In genomic region chrX:46712733-46713132, GRCh38 we compare ENCODE assay signal across 26 cellular contexts. TPM values are rescaled to one million over a fixed set of nuclear protein-coding genes. Genes with fewer than 3 reads are reported as not detected.
DNase-seq lines count a peak whose midpoint lies in the region; ATAC-seq, FAIRE-seq and TF ChIP-seq lines count a peak whose summit lies in the region.
"Had no signal": no experiment of that assay in that cellular context is flagged by ENCODE, and none has a peak within 500 bp of the region (broad histone marks: within the 10 kb centered on the region; RNA-seq: fewer than 3 reads in every experiment).

No MANE protein-coding gene starts in this region.

- POLR2A ChIA-PET in OCI-LY7 (lab: Charles Lee) = no interaction called here

- no peak for TF ChIP-seq CTCF in OCI-LY7 (conservative IDR thresholded peaks at IDR 0.05; ENCODE audit: low read length)
- no peak for TF ChIP-seq CTCF in foreskin keratinocyte (conservative IDR thresholded peaks at IDR 0.05)

- peak; percentile 86 for FAIRE-seq in GM12891 (lab: Jason Lieb, UNC)
- FAIRE-seq: RCC 7860, small intestine had no signal

- DNase-seq in NOMO-1 treated with DMSO at 0.1 percent for 48 hours (lab: John Stamatoyannopoulos, UW; ENCODE audit: unreplicated experiment) = peak; percentile 37
- no peak for DNase-seq in NOMO-1 treated with dmso at 0.1 percent for 144 hours (lab: John Stamatoyannopoulos, UW; ENCODE audit: unreplicated experiment)
- no peak for DNase-seq in GM12891 (ENCODE audit: insufficient read length, low spot score)
- peak; percentile 41 for DNase-seq in OCI-LY7 (ENCODE audit: low spot score)
- DNase-seq in foreskin keratinocyte = no peak
- DNase-seq in GM23248 = no peak
- DNase-seq in COLO668 (lab: John Stamatoyannopoulos, UW; ENCODE audit: unreplicated experiment) = no peak
- DNase-seq in NCI-H2081 treated with DMSO at 0.1 percent for 48 hours (lab: John Stamatoyannopoulos, UW) = no peak
- DNase-seq: activated naive CD4-positive, alpha-beta T cell treated with anti-CD3 and anti-CD28 coated beads for 36 hours; activated T-cell treated with anti-CD3 and anti-CD28 coated beads, Interleukin-2, amount 50 U/mL, for 1 hour; DND-41; islet precursor cell; NCI-H1105 treated with DMSO at 0.1 percent for 48 hours; NCI-H2081; NCI-H446 treated with DMSO at 0.1 percent for 48 hours; ovary; retina; small intestine; stimulated activated CD4-positive, alpha-beta T cell treated with anti-CD3 and anti-CD28 coated beads, Interleukin-2, amount 100 ng/mL, for 24 hours; T-helper 9 cell; upper lobe of right lung had no signal

- H2AFZ ChIP-seq in OCI-LY7 (ENCODE audit: low read length) (no peak overlapping the region), GM23248 (no peak overlapping the region)

- ATAC-seq in foreskin keratinocyte = no peak
- ATAC-seq: natural killer cell treated with Interleukin-12 subunit alpha and Interleukin-12 subunit beta and Interleukin-15 and Interleukin-18, amount 100 ng/mL, for 72 hours; upper lobe of right lung had no signal

- 96 to 100% methylated on average over 1 of the region's 1 CpG for WGBS in GM23248 (ENCODE audit: low coverage in 1 of 2, low lambda C conversion rate in 2 of 2, missing lambda C conversion rate in 2 of 2), 2 experiments

- H4K20me1 ChIP-seq in OCI-LY7 (ENCODE audit: insufficient read depth, low read length) = no peaks in the 10 kb centered on the region
- H4K20me1 ChIP-seq in GM23248 (ENCODE audit: insufficient read depth) = no peaks in the 10 kb centered on the region

- CTCF ChIA-PET in OCI-LY7 (lab: Charles Lee; ENCODE audit: unreplicated experiment) = no interaction called here

- in situ Hi-C loops in GM23248 (cut with MboI) = no loop called here

- H3K4me3 ChIP-seq in OCI-LY7 (ENCODE audit: low read depth, low read length, poor library complexity, severe bottlenecking) = peak overlapping the region; percentile 56
- no peak overlapping the region for H3K4me3 ChIP-seq in GM23248
- H3K4me3 ChIP-seq: cardiac muscle cell, ovary, SK-N-MC, upper lobe of right lung had no signal

- H3K36me3 ChIP-seq in OCI-LY7 (ENCODE audit: insufficient read depth, low read length) (peaks cover 20% of the 10 kb centered on the region), GM23248 (ENCODE audit: low read depth) (no peaks in the 10 kb centered on the region)
- H3K36me3 ChIP-seq: cardiac muscle cell, ovary, upper lobe of right lung had no signal

- no peaks in the 10 kb centered on the region for H3F3A ChIP-seq in GM23248 (ENCODE audit: insufficient read depth)

- no TSS peak for BruUV-seq in OCI-LY7 (replicated peaks; lab: Mats Ljungman, UMichigan)

- H3K79me2 ChIP-seq in OCI-LY7 (ENCODE audit: insufficient read depth, low read depth, low read length) (peaks cover 88% of the 10 kb centered on the region), GM23248 (ENCODE audit: insufficient read depth) (peaks cover 96% of the 10 kb centered on the region)

- TF ChIP-seq POLR2A in GM12891 (IDR thresholded peaks at IDR 0.05; ENCODE audit: low read depth, low read length) = no peak

- H3K9me2 ChIP-seq in OCI-LY7 (ENCODE audit: insufficient read depth, low read length) = no peaks in the 10 kb centered on the region
- no peaks in the 10 kb centered on the region for H3K9me2 ChIP-seq in GM23248 (ENCODE audit: insufficient read depth)

- H3K9me3 ChIP-seq in OCI-LY7 (ENCODE audit: low read length) (peaks cover 6% of the 10 kb centered on the region; the same call in 1 of the 2 replicates), GM23248 (ENCODE audit: low read depth) (no peaks in the 10 kb centered on the region)
- H3K9me3 ChIP-seq: ovary, upper lobe of right lung had no signal

- H3K9ac ChIP-seq in GM23248 = no peak overlapping the region

- no peaks in the 10 kb centered on the region for H3K27me3 ChIP-seq in foreskin keratinocyte
- H3K27me3 ChIP-seq in GM23248 (replicated peaks; ENCODE audit: insufficient read depth) = no peaks in the 10 kb centered on the region
- H3K27me3 ChIP-seq: cardiac muscle cell, ovary, upper lobe of right lung had no signal

- intact Hi-C loops in OCI-LY7 (cut with micrococcal nuclease; ENCODE audit: unreplicated experiment) = loop anchor here (5.0 kb wide), 1 partner anchor 250 kb away; no protein-coding TSS in a partner anchor

- H3K27ac ChIP-seq in OCI-LY7 (ENCODE audit: low read depth, low read length, poor library complexity, severe bottlenecking) (peak overlapping the region; percentile 93), foreskin keratinocyte (peak overlapping the region; percentile 97), GM23248 (no peak overlapping the region)
- H3K27ac ChIP-seq: cardiac muscle cell, HL-60, ovary, SK-N-MC, upper lobe of right lung had no signal

- H3K4me1 ChIP-seq in OCI-LY7 (ENCODE audit: insufficient read depth, low read length, poor library complexity, severe bottlenecking) (peaks cover 84% of the 10 kb centered on the region), foreskin keratinocyte (peaks cover 16% of the 10 kb centered on the region), GM23248 (ENCODE audit: insufficient read depth) (peaks cover 19% of the 10 kb centered on the region)
- H3K4me1 ChIP-seq: upper lobe of right lung had no signal

- H3K4me2 ChIP-seq in OCI-LY7 (ENCODE audit: low read length) (peak overlapping the region; percentile 74), GM23248 (ENCODE audit: unreplicated experiment) (no peak overlapping the region)

TF ChIP-seq in GM12891, 5 proteins besides CTCF, POLR2A, EP300 and RAD21:
- TF ChIP-seq PAX5 (IDR thresholded peaks at IDR 0.05; ENCODE audit: insufficient read depth, low read length, severe bottlenecking) (no peak), TAF1 (IDR thresholded peaks at IDR 0.05; ENCODE audit: low read depth, low read length) (no peak)

RNA-seq across cellular contexts. Expression of gene SLC9A7, which starts 46.2 kb away (rescaled TPM):
- polyA plus RNA-seq in GM12891 (2012; ENCODE audit: low read depth, missing spikeins) = 15.0 TPM
- total RNA-seq in OCI-LY7 (2014; rRNA removed; shearing (Covaris generic)) = 34.2 and 40.5 TPM in 2 replicates
- 58.5 and 59.6 TPM in 2 replicates for total RNA-seq in OCI-LY7 (2022)
- total RNA-seq in foreskin keratinocyte = 12.5 and 15.8 TPM in 2 replicates
- polyA plus RNA-seq in foreskin keratinocyte = 2.8 and 3.0 TPM in 2 replicates
- 48.3 and 52.9 TPM in 2 replicates for total RNA-seq in GM23248 (2014; rRNA removed; shearing (Covaris generic))
- 11.9 and 14.1 TPM in 2 replicates for polyA plus RNA-seq in GM23248 (2016; fragmentation: Nextera tagmentation; extraction: Ambion mirVana)

Comparison
In these comparisons a context has a peak if more than half of its experiments do, and no peak if none do; other contexts are left out.
1. DNase-seq: peak in NOMO-1 treated with DMSO at 0.1 percent for 48 hours (single experiment) and OCI-LY7 (single experiment); none in NOMO-1 treated with dmso at 0.1 percent for 144 hours (single experiment), GM12891 (single experiment), foreskin keratinocyte (0 of 2), GM23248 (single experiment), COLO668 (single experiment) and NCI-H2081 treated with DMSO at 0.1 percent for 48 hours (single experiment).